12 cellular contexts compared by ENCODE assay signal in the genomic region with DNA sequence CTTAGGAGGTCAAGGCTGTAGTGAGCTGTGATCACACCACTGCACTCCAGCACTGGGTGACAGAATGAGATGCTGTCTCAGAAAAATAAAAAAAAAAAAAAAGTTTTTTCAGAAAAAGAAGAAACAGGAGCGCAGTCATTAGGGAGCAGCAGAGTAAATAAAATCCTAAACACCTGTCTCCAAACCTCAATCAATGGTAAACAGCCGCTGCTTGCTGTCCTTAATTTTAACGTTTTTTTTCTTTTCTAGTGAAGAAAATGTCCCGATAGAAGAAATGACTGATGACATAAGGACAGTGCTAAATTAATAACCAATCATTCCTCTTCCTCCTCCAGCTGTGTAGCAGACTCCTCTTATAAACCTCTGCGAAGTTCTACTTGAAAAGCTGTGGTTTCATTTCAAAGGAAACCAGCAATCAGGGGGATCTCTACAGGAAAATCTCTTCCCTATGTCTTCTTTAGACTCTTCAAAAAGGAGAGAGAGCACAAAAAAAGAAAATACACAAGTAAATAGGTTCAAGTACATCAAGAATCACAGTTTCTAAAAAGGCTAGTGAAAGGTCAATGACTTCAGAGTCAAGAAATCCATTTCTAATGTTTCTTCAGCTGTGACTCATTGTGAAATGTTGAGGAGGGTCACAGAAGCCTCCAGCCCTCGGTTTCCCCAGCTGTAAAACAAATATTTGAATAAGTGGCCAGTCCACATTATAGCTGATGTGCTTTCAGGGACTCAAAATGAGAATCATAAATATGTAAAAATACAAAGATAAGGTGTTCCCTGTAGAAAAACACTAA.
"Had no signal": no experiment of that assay in that cellular context is flagged by ENCODE, and none has a peak within 500 bp of the region (broad histone marks: within the 10 kb centered on the region; RNA-seq: fewer than 3 reads in every experiment).

No MANE protein-coding gene starts in this region.

- FAIRE-seq: pancreas had no signal

- H3K4me1 ChIP-seq: pancreas, tibial artery had no signal

- H3K4me3 ChIP-seq: dorsolateral prefrontal cortex, pancreas, skin epidermis, tibial artery had no signal

- H3K36me3 ChIP-seq: pancreas, tibial artery, WERI-Rb-1 had no signal

- ATAC-seq: activated CD8-positive, alpha-beta T cell treated with anti-CD3 and anti-CD28 coated beads, Interleukin-2, amount 10 ng/mL, durations not matched to agents 7 days and 5 days; pancreas; stimulated activated effector memory CD8-positive, alpha-beta T cell treated with anti-CD3 and anti-CD28 coated beads, Interleukin-12 subunit alpha, Interleukin-12 subunit beta, amount 100 ng/mL, for 72 hours; T-cell had no signal

- H3K27me3 ChIP-seq: dorsolateral prefrontal cortex, pancreas, tibial artery had no signal

- H3K27ac ChIP-seq: dorsolateral prefrontal cortex, pancreas, tibial artery, WERI-Rb-1 had no signal

- DNase-seq: activated CD4-positive, alpha-beta T cell treated with anti-CD3 and anti-CD28 coated beads for 4 hours; activated CD8-positive, alpha-beta memory T cell treated with anti-CD3 and anti-CD28 coated beads, Interleukin-2, amount 50 U/mL, for 48 hours; activated CD8-positive, alpha-beta T cell treated with anti-CD3 and anti-CD28 coated beads, Interleukin-2, amount 10 ng/mL, durations not matched to agents 7 days and 5 days; activated naive CD4-positive, alpha-beta T cell treated with anti-CD3 and anti-CD28 coated beads for 36 hours; dorsolateral prefrontal cortex; mammary epithelial cell; pancreas; T-cell; tibial artery; WERI-Rb-1 had no signal

- H3K9me3 ChIP-seq: pancreas, tibial artery had no signal
